In the genomic region with DNA sequence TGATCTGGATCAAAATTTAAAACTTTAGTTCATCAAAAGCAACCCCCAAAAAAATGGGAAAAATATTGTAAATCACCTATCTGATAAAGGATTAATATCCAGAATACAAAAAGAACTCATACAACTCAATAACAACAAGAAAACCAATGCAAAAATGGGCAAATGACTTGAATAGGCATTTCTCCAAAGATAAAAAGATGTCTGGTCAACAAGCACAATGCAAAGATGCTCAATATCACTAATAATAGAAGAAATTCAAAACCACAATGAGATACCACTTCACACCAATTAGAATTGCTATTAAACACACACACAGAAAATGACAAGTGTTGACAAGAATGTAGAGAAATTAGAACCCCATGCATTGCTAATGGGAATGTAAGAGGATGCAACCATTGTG, we compare ENCODE assay signal across 16 cellular contexts. TPM values are rescaled to one million over a fixed set of nuclear protein-coding genes. Genes with fewer than 3 reads are reported as not detected.
DNase-seq lines count a peak whose midpoint lies in the region; ATAC-seq, FAIRE-seq and TF ChIP-seq lines count a peak whose summit lies in the region.
"Had no signal": no experiment of that assay in that cellular context is flagged by ENCODE, and none has a peak within 500 bp of the region (broad histone marks: within the 10 kb centered on the region; RNA-seq: fewer than 3 reads in every experiment).

No MANE protein-coding gene starts in this region.

- TF ChIP-seq CTCF in HEK293 (tag by site-specific recombination; IDR thresholded peaks at IDR 0.05) (no peak), WTC11 (IDR thresholded peaks at IDR 0.05) (no peak), keratinocyte (optimal IDR thresholded peaks at IDR 0.05 in 1 of 3, IDR thresholded peaks at IDR 0.05 in 1 of 3, conservative IDR thresholded peaks at IDR 0.05 in 1 of 3; ENCODE audit: extremely low read depth in 1 of 3, insufficient read depth in 2 of 3, low read length in 3 of 3) (no peak), type B pancreatic cell (conservative IDR thresholded peaks at IDR 0.05) (no peak)

- no peak for FAIRE-seq in keratinocyte (lab: Jason Lieb, UNC)
- FAIRE-seq: A204.1, GM12892 had no signal

- peaks cover 13% of the 10 kb centered on the region for H3K4me1 ChIP-seq in HEK293 (ENCODE audit: control insufficient read depth, insufficient read depth, low read length)
- peaks cover 47% of the 10 kb centered on the region for H3K4me1 ChIP-seq in keratinocyte (ENCODE audit: control insufficient read depth, extremely low read depth, insufficient read depth, low read length)
- H3K4me1 ChIP-seq: Caco-2 had no signal

- CTCF ChIA-PET in HEK293 (lab: Yijun Ruan, JAX), result interaction anchor here (0.6 to 1.6 kb wide), 2 partner anchors 110 to 831 kb away, joined by 3 to 4 read pairs; no protein-coding TSS in a partner anchor
- CTCF ChIA-PET in WTC11 (lab: Charles Lee), result no interaction called here

- H3K4me1 Mint-ChIP-seq in WTC11 (peaks cover 65% of the 10 kb centered on the region), type B pancreatic cell (ENCODE audit: unreplicated experiment) (peaks cover 17% of the 10 kb centered on the region)
- peaks cover 8% of the 10 kb centered on the region for H3K4me1 Mint-ChIP-seq in T-helper 2 cell treated with Interferon-gamma antibody and Interleukin-4, amounts not matched to agents 5 μg/mL and 100 μg/mL, for 36 hours (ENCODE audit: low read depth)

- ATAC-seq in WTC11, result no peak
- ATAC-seq in HG03280 (IDR thresholded peaks at IDR 0.05; ENCODE audit: unreplicated experiment), result no peak
- ATAC-seq: CD8-positive, alpha-beta T cell had no signal

- no peak overlapping the region for H2AFZ ChIP-seq in keratinocyte (ENCODE audit: control insufficient read depth, low read length)

- H3K27me3 Mint-ChIP-seq in WTC11 (ENCODE audit: low read depth) (no peaks in the 10 kb centered on the region), type B pancreatic cell (no peaks in the 10 kb centered on the region)
- no peaks in the 10 kb centered on the region for H3K27me3 Mint-ChIP-seq in T-helper 2 cell treated with Interferon-gamma antibody and Interleukin-4, amounts not matched to agents 5 μg/mL and 100 μg/mL, for 36 hours (ENCODE audit: low read depth)

- H3K27ac ChIP-seq in HEK293 (ENCODE audit: extremely low read depth, low read depth, low read length) (no peak overlapping the region), keratinocyte (ENCODE audit: control insufficient read depth, insufficient read depth, low read length) (peak overlapping the region; percentile 90)

- H3K9me3 Mint-ChIP-seq in WTC11 (peaks cover 6% of the 10 kb centered on the region; the same call in 1 of the 2 replicates), type B pancreatic cell (peaks cover 12% of the 10 kb centered on the region)
- no peaks in the 10 kb centered on the region for H3K9me3 Mint-ChIP-seq in T-helper 2 cell treated with Interferon-gamma antibody and Interleukin-4, amounts not matched to agents 5 μg/mL and 100 μg/mL, for 36 hours

- no peak overlapping the region for H3K4me3 ChIP-seq in HEK293 (ENCODE audit: low read depth, low read length)
- peak overlapping the region in 1 of 3 experiments; percentile 16 for H3K4me3 ChIP-seq in keratinocyte (ENCODE audit: control insufficient read depth in 2 of 3, extremely low read depth in 1 of 3, insufficient read depth in 2 of 3, low read depth in 1 of 3, low read length in 3 of 3)

- dilution Hi-C loops in keratinocyte (cut with MboI; ENCODE audit: extremely low pct_ligation_motif_present, low sequenced_read_pairs), result no loop called here

- H3K36me3 Mint-ChIP-seq in WTC11 (peaks cover 11% of the 10 kb centered on the region; the same call in 1 of the 2 replicates), type B pancreatic cell (peaks cover 36% of the 10 kb centered on the region)
- peaks cover 30% of the 10 kb centered on the region for H3K36me3 Mint-ChIP-seq in T-helper 2 cell treated with Interferon-gamma antibody and Interleukin-4, amounts not matched to agents 5 μg/mL and 100 μg/mL, for 36 hours (ENCODE audit: low read depth)

- H3K4me3 Mint-ChIP-seq in WTC11, result no peak overlapping the region
- no peak overlapping the region for H3K4me3 Mint-ChIP-seq in type B pancreatic cell
- H3K4me3 Mint-ChIP-seq in T-helper 2 cell treated with Interferon-gamma antibody and Interleukin-4, amounts not matched to agents 5 μg/mL and 100 μg/mL, for 36 hours, result no peak overlapping the region
- H3K4me3 Mint-ChIP-seq: CD14-positive monocyte; CD8-positive, alpha-beta T cell; H9 had no signal

- POLR2A ChIA-PET in HEK293 (lab: Yijun Ruan, JAX), result no interaction called here
- POLR2A ChIA-PET in WTC11 (lab: Charles Lee), result no interaction called here

- H3K9me1 ChIP-seq in keratinocyte (ENCODE audit: control insufficient read depth, extremely low read depth, insufficient read depth, low read length), result no peaks in the 10 kb centered on the region

- no peak overlapping the region for H3K9ac ChIP-seq in keratinocyte (ENCODE audit: control insufficient read depth, extremely low read depth, insufficient read depth, low read length)

- H3K4me2 ChIP-seq in keratinocyte (ENCODE audit: control insufficient read depth, extremely low read depth, insufficient read depth, low read depth, low read length), result peak overlapping the region; percentile 46

- DNase-seq in WTC11 (ENCODE audit: low spot score), result no peak
- DNase-seq in keratinocyte (ENCODE audit: low read depth, low spot score), result no peak
- DNase-seq in type B pancreatic cell (ENCODE audit: extremely low spot score, unreplicated experiment), result no peak
- no peak for DNase-seq in T-helper 2 cell treated with Interferon-gamma antibody and Interleukin-4, amounts not matched to agents 5 μg/mL and 100 μg/mL, for 36 hours (ENCODE audit: low spot score)
- DNase-seq in stimulated activated CD4-positive, alpha-beta T cell treated with anti-CD3 and anti-CD28 coated beads, Interleukin-4, amount 100 ng/mL, for 4 hours, result no peak
- DNase-seq: Caco-2; CD8-positive, alpha-beta T cell; DND-41; GDM1; GOT3; H9 had no signal

- H3K27me3 ChIP-seq in keratinocyte (ENCODE audit: control insufficient read depth, extremely low read depth, insufficient read depth, low read length), result no peaks in the 10 kb centered on the region

- H3K9me3 ChIP-seq in HEK293 (ENCODE audit: control insufficient read depth, insufficient read depth, low read depth, low read length) (no peaks in the 10 kb centered on the region), keratinocyte (ENCODE audit: control insufficient read depth, low read depth, low read length) (no peaks in the 10 kb centered on the region)
- H3K9me3 ChIP-seq: Caco-2 had no signal

- H4K20me1 ChIP-seq in keratinocyte (ENCODE audit: control insufficient read depth, extremely low read depth, insufficient read depth, low read length), result peaks cover 11% of the 10 kb centered on the region

- H3K79me2 ChIP-seq in keratinocyte (ENCODE audit: control insufficient read depth, insufficient read depth, low read length), result peaks cover 92% of the 10 kb centered on the region

- H3K27ac Mint-ChIP-seq in WTC11 (peak overlapping the region; percentile 37; the same call in 1 of the 2 replicates), type B pancreatic cell (peak overlapping the region; percentile 100)
- no peak overlapping the region for H3K27ac Mint-ChIP-seq in T-helper 2 cell treated with Interferon-gamma antibody and Interleukin-4, amounts not matched to agents 5 μg/mL and 100 μg/mL, for 36 hours
- H3K27ac Mint-ChIP-seq: CD14-positive monocyte; CD8-positive, alpha-beta T cell had no signal

- H3K36me3 ChIP-seq in HEK293 (ENCODE audit: control insufficient read depth in 2 of 2, insufficient read depth in 1 of 2, low read length in 2 of 2) (peaks cover 0 to 4% of the 10 kb centered on the region in 2 experiments; a peak in 2 of 3 replicates), keratinocyte (ENCODE audit: control insufficient read depth in 2 of 2, extremely low read depth in 1 of 2, insufficient read depth in 2 of 2, low read length in 2 of 2) (peaks cover 0 to 2% of the 10 kb centered on the region in 2 experiments)

TF ChIP-seq in WTC11, 78 proteins besides CTCF, POLR2A, EP300 and RAD21 (continues in another document):
- TF ChIP-seq ZNF263 (CRISPR knock-in tag; IDR thresholded peaks at IDR 0.05; ENCODE audit: low read depth) (no peak), CREM (CRISPR knock-in tag; IDR thresholded peaks at IDR 0.05) (no peak)
- TF ChIP-seq, protein P1, sequence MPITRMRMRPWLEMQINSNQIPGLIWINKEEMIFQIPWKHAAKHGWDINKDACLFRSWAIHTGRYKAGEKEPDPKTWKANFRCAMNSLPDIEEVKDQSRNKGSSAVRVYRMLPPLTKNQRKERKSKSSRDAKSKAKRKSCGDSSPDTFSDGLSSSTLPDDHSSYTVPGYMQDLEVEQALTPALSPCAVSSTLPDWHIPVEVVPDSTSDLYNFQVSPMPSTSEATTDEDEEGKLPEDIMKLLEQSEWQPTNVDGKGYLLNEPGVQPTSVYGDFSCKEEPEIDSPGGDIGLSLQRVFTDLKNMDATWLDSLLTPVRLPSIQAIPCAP (CRISPR knock-in tag; IDR thresholded peaks at IDR 0.05), result no peak
- TF ChIP-seq, protein P2, sequence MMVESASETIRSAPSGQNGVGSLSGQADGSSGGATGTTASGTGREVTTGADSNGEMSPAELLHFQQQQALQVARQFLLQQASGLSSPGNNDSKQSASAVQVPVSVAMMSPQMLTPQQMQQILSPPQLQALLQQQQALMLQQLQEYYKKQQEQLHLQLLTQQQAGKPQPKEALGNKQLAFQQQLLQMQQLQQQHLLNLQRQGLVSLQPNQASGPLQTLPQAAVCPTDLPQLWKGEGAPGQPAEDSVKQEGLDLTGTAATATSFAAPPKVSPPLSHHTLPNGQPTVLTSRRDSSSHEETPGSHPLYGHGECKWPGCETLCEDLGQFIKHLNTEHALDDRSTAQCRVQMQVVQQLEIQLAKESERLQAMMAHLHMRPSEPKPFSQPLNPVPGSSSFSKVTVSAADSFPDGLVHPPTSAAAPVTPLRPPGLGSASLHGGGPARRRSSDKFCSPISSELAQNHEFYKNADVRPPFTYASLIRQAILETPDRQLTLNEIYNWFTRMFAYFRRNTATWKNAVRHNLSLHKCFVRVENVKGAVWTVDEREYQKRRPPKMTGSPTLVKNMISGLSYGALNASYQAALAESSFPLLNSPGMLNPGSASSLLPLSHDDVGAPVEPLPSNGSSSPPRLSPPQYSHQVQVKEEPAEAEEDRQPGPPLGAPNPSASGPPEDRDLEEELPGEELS (CRISPR knock-in tag; IDR thresholded peaks at IDR 0.05), result no peak

RNA-seq across cellular contexts. Expression of a gene that starts 40.4 kb away (rescaled TPM):
- total RNA-seq in WTC11 (2021) (177 to 201 TPM (median 198 TPM) in 3 replicates), type B pancreatic cell (ENCODE audit: low replicate concordance) (77.7 and 102 TPM in 2 replicates)
- 52.1 to 86.2 TPM (median 60.1 TPM) in 3 replicates for polyA plus RNA-seq in keratinocyte
- 36.2 TPM for polyA plus RNA-seq in keratinocyte (2011; ENCODE audit: low read depth)
- 53.0 and 109 TPM in 2 replicates for polyA plus RNA-seq in keratinocyte (2011; cell fraction: cytosol; rRNA removed)
- 56.5 and 67.3 TPM in 2 replicates for polyA plus RNA-seq in keratinocyte (2011; cell fraction: nucleus; rRNA removed)
- polyA plus RNA-seq in keratinocyte (2012; ENCODE audit: low replicate concordance), result 63.6 and 74.0 TPM in 2 replicates
- 19.1 to 49.6 TPM (median 30.4 TPM) in 3 replicates for polyA minus RNA-seq in keratinocyte
- 77.9 TPM for polyA minus RNA-seq in keratinocyte (2011; cell fraction: cytosol; rRNA and poly(A)+ RNA removed)
- 51.2 and 60.7 TPM in 2 replicates for polyA minus RNA-seq in keratinocyte (2011; cell fraction: nucleus; rRNA and poly(A)+ RNA removed)
